In genomic region chr6:37684801-37685200, GRCh38 we compare ENCODE assay signal across 20 cellular contexts.
"Had no signal": no experiment of that assay in that cellular context is flagged by ENCODE, and none has a peak within 500 bp of the region (broad histone marks: within the 10 kb centered on the region; RNA-seq: fewer than 3 reads in every experiment).

No MANE protein-coding gene starts in this region.

- H3K36me3 Mint-ChIP-seq: natural killer cell had no signal

- H3K9me3 ChIP-seq: heart left ventricle, mucosa of descending colon, ovary, stomach, thoracic aorta, transverse colon had no signal

- H3K36me3 ChIP-seq: heart left ventricle, ovary, stomach, thoracic aorta, transverse colon had no signal

- ATAC-seq: heart left ventricle; left colon; left ventricle myocardium superior; mucosa of descending colon; natural killer cell; right cardiac atrium; stimulated activated memory B cell treated with anti-CD40 and anti-IgM and Interleukin-4, amounts not matched to agents 10 μg/mL and 1 μg/mL and 100 μg/mL, for 72 hours had no signal

- H3K27me3 Mint-ChIP-seq: stimulated activated memory B cell treated with anti-CD40 and anti-IgM and Interleukin-4, amounts not matched to agents 10 μg/mL and 1 μg/mL and 100 μg/mL, for 72 hours had no signal

- H3K4me3 Mint-ChIP-seq: endodermal cell; natural killer cell; neural crest cell; stimulated activated memory B cell treated with anti-CD40 and anti-IgM and Interleukin-4, amounts not matched to agents 10 μg/mL and 1 μg/mL and 100 μg/mL, for 72 hours had no signal

- H3K9me3 Mint-ChIP-seq: endodermal cell; natural killer cell; neural crest cell; stimulated activated memory B cell treated with anti-CD40 and anti-IgM and Interleukin-4, amounts not matched to agents 10 μg/mL and 1 μg/mL and 100 μg/mL, for 72 hours had no signal

- H3K4me1 ChIP-seq: heart left ventricle, transverse colon had no signal

- H3K27ac Mint-ChIP-seq: endodermal cell, natural killer cell, progenitor cell of endocrine pancreas had no signal

- H3K27ac ChIP-seq: heart left ventricle, ovary, stomach, thoracic aorta, transverse colon had no signal

- H3K4me3 ChIP-seq: heart left ventricle, mucosa of descending colon, ovary, stomach, thoracic aorta, transverse colon had no signal

- H3K27me3 ChIP-seq: heart left ventricle, ovary, stomach, transverse colon had no signal

- DNase-seq: effector CD4-positive, alpha-beta T cell; endodermal cell; erythroblast; foreskin melanocyte; heart left ventricle; hippocampal formation; left colon; left ventricle myocardium superior; mucosa of descending colon; natural killer cell; ovary; right cardiac atrium; stimulated activated CD4-positive, alpha-beta T cell treated with anti-CD3 and anti-CD28 coated beads, Interleukin-4, amount 100 ng/mL, for 1 hour; stomach; substantia nigra; transverse colon had no signal
